7 cellular contexts compared by ENCODE assay signal in genomic region chr2:49219741-49220140, GRCh38.
"Had no signal": no experiment of that assay in that cellular context is flagged by ENCODE, and none has a peak within 500 bp of the region (broad histone marks: within the 10 kb centered on the region; RNA-seq: fewer than 3 reads in every experiment).

No MANE protein-coding gene starts in this region.

- H3K27ac ChIP-seq: GM23248 had no signal

- H3K4me3 ChIP-seq: GM23248, HAP-1 had no signal

- ATAC-seq: HCT116 had no signal

- DNase-seq: GM23248, GOT3, H7, HFFc6, IMR-90 had no signal

- H3K9me3 ChIP-seq: HAP-1 had no signal

- H3K36me3 ChIP-seq: HAP-1 had no signal
